Comparison of ENCODE assay signal across 1 cellular context in genomic region chr10:87095241-87095945, GRCh38.
TF ChIP-seq lines count a peak whose summit lies in the region.

No MANE protein-coding gene starts in this region.

TF ChIP-seq in K562, 482 proteins besides CTCF, POLR2A, EP300 and RAD21 (continued from another document):
- TF ChIP-seq ARID4B (CRISPR knock-in tag; IDR thresholded peaks at IDR 0.05) (peak; percentile 72), TOE1 (IDR thresholded peaks at IDR 0.05; ENCODE audit: borderline replicate concordance) (peak; percentile 32; the same call in 1 of the 2 replicates), TOE1 (CRISPR knock-in tag; IDR thresholded peaks at IDR 0.05; ENCODE audit: borderline replicate concordance, low read depth) (no peak), ZNF212 (CRISPR knock-in tag; IDR thresholded peaks at IDR 0.05) (no peak), BHLHE40 (IDR thresholded peaks at IDR 0.05; ENCODE audit: low read length) (peak; percentile 77), KLF10 (CRISPR knock-in tag; IDR thresholded peaks at IDR 0.05) (no peak), ZBTB8A (IDR thresholded peaks at IDR 0.05; ENCODE audit: partially characterized antibody) (no peak), ZFP30 (CRISPR knock-in tag; IDR thresholded peaks at IDR 0.05; ENCODE audit: borderline replicate concordance) (no peak), SLC30A9 (CRISPR knock-in tag; IDR thresholded peaks at IDR 0.05) (no peak), DEAF1 (CRISPR knock-in tag; IDR thresholded peaks at IDR 0.05) (no peak), PHF8 (IDR thresholded peaks at IDR 0.05; ENCODE audit: borderline replicate concordance, low read length) (peak; percentile 56; the same call in 1 of the 2 replicates), STAT5B (CRISPR knock-in tag; IDR thresholded peaks at IDR 0.05) (no peak), ZNF408 (CRISPR knock-in tag; IDR thresholded peaks at IDR 0.05; ENCODE audit: low read depth) (no peak), ZNF445 (CRISPR knock-in tag; IDR thresholded peaks at IDR 0.05; ENCODE audit: low read depth) (no peak), DDX20 (tag; IDR thresholded peaks at IDR 0.05; ENCODE audit: low read depth) (no peak), EHMT2 (IDR thresholded peaks at IDR 0.05) (no peak), ZSCAN29 (IDR thresholded peaks at IDR 0.05) (no peak), NFRKB (IDR thresholded peaks at IDR 0.05; ENCODE audit: low read depth) (no peak; the same call in 1 of the 2 replicates), PHB2 (IDR thresholded peaks at IDR 0.05; ENCODE audit: low read depth) (no peak), HNRNPK (IDR thresholded peaks at IDR 0.05; ENCODE audit: low read depth, low read length, poor library complexity, severe bottlenecking) (peak; percentile 43), SRSF1 (IDR thresholded peaks at IDR 0.05; ENCODE audit: low read depth, low read length) (no peak), MXI1 (IDR thresholded peaks at IDR 0.05; ENCODE audit: low read depth, low read length) (peak; percentile 71), SAFB2 (IDR thresholded peaks at IDR 0.05; ENCODE audit: borderline replicate concordance, low read depth, low read length, severe bottlenecking) (no peak), RNF2 (IDR thresholded peaks at IDR 0.05) (peak; percentile 35; the same call in 1 of the 2 replicates), ASH1L (IDR thresholded peaks at IDR 0.05; ENCODE audit: borderline replicate concordance, low read depth, partially characterized antibody) (no peak), GTF2E2 (tag; IDR thresholded peaks at IDR 0.05) (no peak), CAMTA2 (CRISPR knock-in tag; conservative IDR thresholded peaks at IDR 0.05) (no peak), TAF9B (IDR thresholded peaks at IDR 0.05; ENCODE audit: partially characterized antibody) (no peak), RBM14 (IDR thresholded peaks at IDR 0.05; ENCODE audit: borderline replicate concordance, insufficient read depth, low read depth, low read length) (no peak), FOXA1 (IDR thresholded peaks at IDR 0.05; ENCODE audit: borderline replicate concordance) (no peak), POU5F1 (IDR thresholded peaks at IDR 0.05; ENCODE audit: borderline replicate concordance, low read depth, low read length, partially characterized antibody) (no peak), SIN3B (IDR thresholded peaks at IDR 0.05; ENCODE audit: low read depth) (peak; percentile 31; the same call in 1 of the 2 replicates), PML (IDR thresholded peaks at IDR 0.05; ENCODE audit: low read length) (0 out of 2 replicates have a peak, but pooled peaks have one; percentile 25), NRF1 (conservative IDR thresholded peaks at IDR 0.05 in 1 of 2, IDR thresholded peaks at IDR 0.05 in 1 of 2) (peak; percentile 30 to 35; a peak in 1 of 4 replicates), ETV6 (IDR thresholded peaks at IDR 0.05; ENCODE audit: borderline replicate concordance in 1 of 2, low read depth in 2 of 2, low read length in 1 of 2) (no peak), ETV6 (CRISPR knock-in tag; IDR thresholded peaks at IDR 0.05; ENCODE audit: borderline replicate concordance) (no peak), BMI1 (IDR thresholded peaks at IDR 0.05; ENCODE audit: low read length) (no peak)
- TF ChIP-seq, protein P1, sequence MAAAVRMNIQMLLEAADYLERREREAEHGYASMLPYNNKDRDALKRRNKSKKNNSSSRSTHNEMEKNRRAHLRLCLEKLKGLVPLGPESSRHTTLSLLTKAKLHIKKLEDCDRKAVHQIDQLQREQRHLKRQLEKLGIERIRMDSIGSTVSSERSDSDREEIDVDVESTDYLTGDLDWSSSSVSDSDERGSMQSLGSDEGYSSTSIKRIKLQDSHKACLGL (CRISPR knock-in tag; IDR thresholded peaks at IDR 0.05; ENCODE audit: borderline replicate concordance, poor library complexity, severe bottlenecking): no peak
- TF ChIP-seq, protein P2, sequence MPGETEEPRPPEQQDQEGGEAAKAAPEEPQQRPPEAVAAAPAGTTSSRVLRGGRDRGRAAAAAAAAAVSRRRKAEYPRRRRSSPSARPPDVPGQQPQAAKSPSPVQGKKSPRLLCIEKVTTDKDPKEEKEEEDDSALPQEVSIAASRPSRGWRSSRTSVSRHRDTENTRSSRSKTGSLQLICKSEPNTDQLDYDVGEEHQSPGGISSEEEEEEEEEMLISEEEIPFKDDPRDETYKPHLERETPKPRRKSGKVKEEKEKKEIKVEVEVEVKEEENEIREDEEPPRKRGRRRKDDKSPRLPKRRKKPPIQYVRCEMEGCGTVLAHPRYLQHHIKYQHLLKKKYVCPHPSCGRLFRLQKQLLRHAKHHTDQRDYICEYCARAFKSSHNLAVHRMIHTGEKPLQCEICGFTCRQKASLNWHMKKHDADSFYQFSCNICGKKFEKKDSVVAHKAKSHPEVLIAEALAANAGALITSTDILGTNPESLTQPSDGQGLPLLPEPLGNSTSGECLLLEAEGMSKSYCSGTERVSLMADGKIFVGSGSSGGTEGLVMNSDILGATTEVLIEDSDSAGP (CRISPR knock-in tag; IDR thresholded peaks at IDR 0.05): no peak
- TF ChIP-seq, protein P3, sequence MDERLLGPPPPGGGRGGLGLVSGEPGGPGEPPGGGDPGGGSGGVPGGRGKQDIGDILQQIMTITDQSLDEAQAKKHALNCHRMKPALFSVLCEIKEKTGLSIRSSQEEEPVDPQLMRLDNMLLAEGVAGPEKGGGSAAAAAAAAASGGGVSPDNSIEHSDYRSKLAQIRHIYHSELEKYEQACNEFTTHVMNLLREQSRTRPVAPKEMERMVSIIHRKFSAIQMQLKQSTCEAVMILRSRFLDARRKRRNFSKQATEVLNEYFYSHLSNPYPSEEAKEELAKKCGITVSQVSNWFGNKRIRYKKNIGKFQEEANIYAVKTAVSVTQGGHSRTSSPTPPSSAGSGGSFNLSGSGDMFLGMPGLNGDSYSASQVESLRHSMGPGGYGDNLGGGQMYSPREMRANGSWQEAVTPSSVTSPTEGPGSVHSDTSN (CRISPR knock-in tag; IDR thresholded peaks at IDR 0.05; ENCODE audit: low read depth): no peak
- TF ChIP-seq, protein P3 (tag; conservative IDR thresholded peaks at IDR 0.05; ENCODE audit: low read depth): no peak
- TF ChIP-seq, protein P4, sequence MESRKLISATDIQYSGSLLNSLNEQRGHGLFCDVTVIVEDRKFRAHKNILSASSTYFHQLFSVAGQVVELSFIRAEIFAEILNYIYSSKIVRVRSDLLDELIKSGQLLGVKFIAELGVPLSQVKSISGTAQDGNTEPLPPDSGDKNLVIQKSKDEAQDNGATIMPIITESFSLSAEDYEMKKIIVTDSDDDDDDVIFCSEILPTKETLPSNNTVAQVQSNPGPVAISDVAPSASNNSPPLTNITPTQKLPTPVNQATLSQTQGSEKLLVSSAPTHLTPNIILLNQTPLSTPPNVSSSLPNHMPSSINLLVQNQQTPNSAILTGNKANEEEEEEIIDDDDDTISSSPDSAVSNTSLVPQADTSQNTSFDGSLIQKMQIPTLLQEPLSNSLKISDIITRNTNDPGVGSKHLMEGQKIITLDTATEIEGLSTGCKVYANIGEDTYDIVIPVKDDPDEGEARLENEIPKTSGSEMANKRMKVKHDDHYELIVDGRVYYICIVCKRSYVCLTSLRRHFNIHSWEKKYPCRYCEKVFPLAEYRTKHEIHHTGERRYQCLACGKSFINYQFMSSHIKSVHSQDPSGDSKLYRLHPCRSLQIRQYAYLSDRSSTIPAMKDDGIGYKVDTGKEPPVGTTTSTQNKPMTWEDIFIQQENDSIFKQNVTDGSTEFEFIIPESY (CRISPR knock-in tag; IDR thresholded peaks at IDR 0.05): peak; percentile 16; the same call in 1 of the 2 replicates
- TF ChIP-seq, protein P5, sequence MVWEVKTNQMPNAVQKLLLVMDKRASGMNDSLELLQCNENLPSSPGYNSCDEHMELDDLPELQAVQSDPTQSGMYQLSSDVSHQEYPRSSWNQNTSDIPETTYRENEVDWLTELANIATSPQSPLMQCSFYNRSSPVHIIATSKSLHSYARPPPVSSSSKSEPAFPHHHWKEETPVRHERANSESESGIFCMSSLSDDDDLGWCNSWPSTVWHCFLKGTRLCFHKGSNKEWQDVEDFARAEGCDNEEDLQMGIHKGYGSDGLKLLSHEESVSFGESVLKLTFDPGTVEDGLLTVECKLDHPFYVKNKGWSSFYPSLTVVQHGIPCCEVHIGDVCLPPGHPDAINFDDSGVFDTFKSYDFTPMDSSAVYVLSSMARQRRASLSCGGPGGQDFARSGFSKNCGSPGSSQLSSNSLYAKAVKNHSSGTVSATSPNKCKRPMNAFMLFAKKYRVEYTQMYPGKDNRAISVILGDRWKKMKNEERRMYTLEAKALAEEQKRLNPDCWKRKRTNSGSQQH (CRISPR knock-in tag; IDR thresholded peaks at IDR 0.05): no peak
